ENCODE assay signal across 1 cellular context in genomic region chr1:50959303-50959912, GRCh38.
TF ChIP-seq lines count a peak whose summit lies in the region.

No MANE protein-coding gene starts in this region.

TF ChIP-seq in K562, 482 proteins besides CTCF, POLR2A, EP300 and RAD21 (continued from another document and continues in another):
- TF ChIP-seq USF2 (CRISPR knock-in tag; IDR thresholded peaks at IDR 0.05) (no peak), ARID1B (IDR thresholded peaks at IDR 0.05) (peak; percentile 59), BCL6 (CRISPR knock-in tag; IDR thresholded peaks at IDR 0.05) (no peak), CSDE1 (IDR thresholded peaks at IDR 0.05) (peak; percentile 33 to 84; a peak in 2 of 4 replicates), TCFL5 (CRISPR knock-in tag; conservative IDR thresholded peaks at IDR 0.05) (no peak), SRSF3 (IDR thresholded peaks at IDR 0.05; ENCODE audit: insufficient read depth, low read length) (no peak), THRB (CRISPR knock-in tag; conservative IDR thresholded peaks at IDR 0.05) (no peak), U2AF1 (optimal IDR thresholded peaks at IDR 0.05; ENCODE audit: low read depth, low read length) (no peak), MLLT1 (IDR thresholded peaks at IDR 0.05) (peak; percentile 86 to 94), ELF2 (CRISPR knock-in tag; IDR thresholded peaks at IDR 0.05) (no peak), ARNT (IDR thresholded peaks at IDR 0.05) (peak; percentile 69 to 80; a peak in 1 of 4 replicates), NCOA4 (IDR thresholded peaks at IDR 0.05; ENCODE audit: partially characterized antibody) (peak; percentile 83), HDAC2 (IDR thresholded peaks at IDR 0.05) (peak; percentile 56), ERF (CRISPR knock-in tag; IDR thresholded peaks at IDR 0.05) (0 out of 2 replicates have a peak, but pooled peaks have one; percentile 4), CBX1 (IDR thresholded peaks at IDR 0.05; ENCODE audit: low read depth) (no peak), PHB2 (IDR thresholded peaks at IDR 0.05; ENCODE audit: low read depth) (peak; percentile 76), GTF2A2 (tag; IDR thresholded peaks at IDR 0.05) (no peak), BRCA1 (IDR thresholded peaks at IDR 0.05) (no peak), BRCA1 (CRISPR knock-in tag; IDR thresholded peaks at IDR 0.05) (no peak), KHSRP (IDR thresholded peaks at IDR 0.05) (peak; percentile 24; the same call in 1 of the 2 replicates), BCOR (IDR thresholded peaks at IDR 0.05) (peak; percentile 72), NCOA2 (IDR thresholded peaks at IDR 0.05; ENCODE audit: partially characterized antibody in 2 of 2) (peak in 1 of 2 experiments; percentile 30), ZSCAN32 (CRISPR knock-in tag; IDR thresholded peaks at IDR 0.05) (no peak), ID3 (CRISPR knock-in tag; IDR thresholded peaks at IDR 0.05) (0 out of 2 replicates have a peak, but pooled peaks have one; percentile 23), ID3 (tag; IDR thresholded peaks at IDR 0.05) (no peak), ETV1 (tag; conservative IDR thresholded peaks at IDR 0.05; ENCODE audit: low read depth) (peak; percentile 22; the same call in 1 of the 2 replicates), ZNF197 (CRISPR knock-in tag; IDR thresholded peaks at IDR 0.05; ENCODE audit: low read depth) (no peak), PBX2 (CRISPR knock-in tag; IDR thresholded peaks at IDR 0.05; ENCODE audit: low read depth) (no peak), PBX2 (tag; conservative IDR thresholded peaks at IDR 0.05; ENCODE audit: low read depth) (0 out of 2 replicates have a peak, but pooled peaks have one; percentile 7), NCOA1 (IDR thresholded peaks at IDR 0.05; ENCODE audit: low read depth) (peak; percentile 40; the same call in 1 of the 2 replicates), EGR1 (conservative IDR thresholded peaks at IDR 0.05) (no peak), NONO (IDR thresholded peaks at IDR 0.05; ENCODE audit: low read depth in 2 of 2, low read length in 1 of 2) (no peak), RBM15 (IDR thresholded peaks at IDR 0.05; ENCODE audit: insufficient read depth, low read length) (no peak), ZNF79 (CRISPR knock-in tag; IDR thresholded peaks at IDR 0.05; ENCODE audit: low read depth) (no peak), ZNF780A (CRISPR knock-in tag; IDR thresholded peaks at IDR 0.05) (no peak), IFI16 (CRISPR knock-in tag; IDR thresholded peaks at IDR 0.05) (no peak)
- TF ChIP-seq, protein P1, sequence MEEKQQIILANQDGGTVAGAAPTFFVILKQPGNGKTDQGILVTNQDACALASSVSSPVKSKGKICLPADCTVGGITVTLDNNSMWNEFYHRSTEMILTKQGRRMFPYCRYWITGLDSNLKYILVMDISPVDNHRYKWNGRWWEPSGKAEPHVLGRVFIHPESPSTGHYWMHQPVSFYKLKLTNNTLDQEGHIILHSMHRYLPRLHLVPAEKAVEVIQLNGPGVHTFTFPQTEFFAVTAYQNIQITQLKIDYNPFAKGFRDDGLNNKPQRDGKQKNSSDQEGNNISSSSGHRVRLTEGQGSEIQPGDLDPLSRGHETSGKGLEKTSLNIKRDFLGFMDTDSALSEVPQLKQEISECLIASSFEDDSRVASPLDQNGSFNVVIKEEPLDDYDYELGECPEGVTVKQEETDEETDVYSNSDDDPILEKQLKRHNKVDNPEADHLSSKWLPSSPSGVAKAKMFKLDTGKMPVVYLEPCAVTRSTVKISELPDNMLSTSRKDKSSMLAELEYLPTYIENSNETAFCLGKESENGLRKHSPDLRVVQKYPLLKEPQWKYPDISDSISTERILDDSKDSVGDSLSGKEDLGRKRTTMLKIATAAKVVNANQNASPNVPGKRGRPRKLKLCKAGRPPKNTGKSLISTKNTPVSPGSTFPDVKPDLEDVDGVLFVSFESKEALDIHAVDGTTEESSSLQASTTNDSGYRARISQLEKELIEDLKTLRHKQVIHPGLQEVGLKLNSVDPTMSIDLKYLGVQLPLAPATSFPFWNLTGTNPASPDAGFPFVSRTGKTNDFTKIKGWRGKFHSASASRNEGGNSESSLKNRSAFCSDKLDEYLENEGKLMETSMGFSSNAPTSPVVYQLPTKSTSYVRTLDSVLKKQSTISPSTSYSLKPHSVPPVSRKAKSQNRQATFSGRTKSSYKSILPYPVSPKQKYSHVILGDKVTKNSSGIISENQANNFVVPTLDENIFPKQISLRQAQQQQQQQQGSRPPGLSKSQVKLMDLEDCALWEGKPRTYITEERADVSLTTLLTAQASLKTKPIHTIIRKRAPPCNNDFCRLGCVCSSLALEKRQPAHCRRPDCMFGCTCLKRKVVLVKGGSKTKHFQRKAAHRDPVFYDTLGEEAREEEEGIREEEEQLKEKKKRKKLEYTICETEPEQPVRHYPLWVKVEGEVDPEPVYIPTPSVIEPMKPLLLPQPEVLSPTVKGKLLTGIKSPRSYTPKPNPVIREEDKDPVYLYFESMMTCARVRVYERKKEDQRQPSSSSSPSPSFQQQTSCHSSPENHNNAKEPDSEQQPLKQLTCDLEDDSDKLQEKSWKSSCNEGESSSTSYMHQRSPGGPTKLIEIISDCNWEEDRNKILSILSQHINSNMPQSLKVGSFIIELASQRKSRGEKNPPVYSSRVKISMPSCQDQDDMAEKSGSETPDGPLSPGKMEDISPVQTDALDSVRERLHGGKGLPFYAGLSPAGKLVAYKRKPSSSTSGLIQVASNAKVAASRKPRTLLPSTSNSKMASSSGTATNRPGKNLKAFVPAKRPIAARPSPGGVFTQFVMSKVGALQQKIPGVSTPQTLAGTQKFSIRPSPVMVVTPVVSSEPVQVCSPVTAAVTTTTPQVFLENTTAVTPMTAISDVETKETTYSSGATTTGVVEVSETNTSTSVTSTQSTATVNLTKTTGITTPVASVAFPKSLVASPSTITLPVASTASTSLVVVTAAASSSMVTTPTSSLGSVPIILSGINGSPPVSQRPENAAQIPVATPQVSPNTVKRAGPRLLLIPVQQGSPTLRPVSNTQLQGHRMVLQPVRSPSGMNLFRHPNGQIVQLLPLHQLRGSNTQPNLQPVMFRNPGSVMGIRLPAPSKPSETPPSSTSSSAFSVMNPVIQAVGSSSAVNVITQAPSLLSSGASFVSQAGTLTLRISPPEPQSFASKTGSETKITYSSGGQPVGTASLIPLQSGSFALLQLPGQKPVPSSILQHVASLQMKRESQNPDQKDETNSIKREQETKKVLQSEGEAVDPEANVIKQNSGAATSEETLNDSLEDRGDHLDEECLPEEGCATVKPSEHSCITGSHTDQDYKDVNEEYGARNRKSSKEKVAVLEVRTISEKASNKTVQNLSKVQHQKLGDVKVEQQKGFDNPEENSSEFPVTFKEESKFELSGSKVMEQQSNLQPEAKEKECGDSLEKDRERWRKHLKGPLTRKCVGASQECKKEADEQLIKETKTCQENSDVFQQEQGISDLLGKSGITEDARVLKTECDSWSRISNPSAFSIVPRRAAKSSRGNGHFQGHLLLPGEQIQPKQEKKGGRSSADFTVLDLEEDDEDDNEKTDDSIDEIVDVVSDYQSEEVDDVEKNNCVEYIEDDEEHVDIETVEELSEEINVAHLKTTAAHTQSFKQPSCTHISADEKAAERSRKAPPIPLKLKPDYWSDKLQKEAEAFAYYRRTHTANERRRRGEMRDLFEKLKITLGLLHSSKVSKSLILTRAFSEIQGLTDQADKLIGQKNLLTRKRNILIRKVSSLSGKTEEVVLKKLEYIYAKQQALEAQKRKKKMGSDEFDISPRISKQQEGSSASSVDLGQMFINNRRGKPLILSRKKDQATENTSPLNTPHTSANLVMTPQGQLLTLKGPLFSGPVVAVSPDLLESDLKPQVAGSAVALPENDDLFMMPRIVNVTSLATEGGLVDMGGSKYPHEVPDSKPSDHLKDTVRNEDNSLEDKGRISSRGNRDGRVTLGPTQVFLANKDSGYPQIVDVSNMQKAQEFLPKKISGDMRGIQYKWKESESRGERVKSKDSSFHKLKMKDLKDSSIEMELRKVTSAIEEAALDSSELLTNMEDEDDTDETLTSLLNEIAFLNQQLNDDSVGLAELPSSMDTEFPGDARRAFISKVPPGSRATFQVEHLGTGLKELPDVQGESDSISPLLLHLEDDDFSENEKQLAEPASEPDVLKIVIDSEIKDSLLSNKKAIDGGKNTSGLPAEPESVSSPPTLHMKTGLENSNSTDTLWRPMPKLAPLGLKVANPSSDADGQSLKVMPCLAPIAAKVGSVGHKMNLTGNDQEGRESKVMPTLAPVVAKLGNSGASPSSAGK (IDR thresholded peaks at IDR 0.05), result no peak
- TF ChIP-seq, protein P2, sequence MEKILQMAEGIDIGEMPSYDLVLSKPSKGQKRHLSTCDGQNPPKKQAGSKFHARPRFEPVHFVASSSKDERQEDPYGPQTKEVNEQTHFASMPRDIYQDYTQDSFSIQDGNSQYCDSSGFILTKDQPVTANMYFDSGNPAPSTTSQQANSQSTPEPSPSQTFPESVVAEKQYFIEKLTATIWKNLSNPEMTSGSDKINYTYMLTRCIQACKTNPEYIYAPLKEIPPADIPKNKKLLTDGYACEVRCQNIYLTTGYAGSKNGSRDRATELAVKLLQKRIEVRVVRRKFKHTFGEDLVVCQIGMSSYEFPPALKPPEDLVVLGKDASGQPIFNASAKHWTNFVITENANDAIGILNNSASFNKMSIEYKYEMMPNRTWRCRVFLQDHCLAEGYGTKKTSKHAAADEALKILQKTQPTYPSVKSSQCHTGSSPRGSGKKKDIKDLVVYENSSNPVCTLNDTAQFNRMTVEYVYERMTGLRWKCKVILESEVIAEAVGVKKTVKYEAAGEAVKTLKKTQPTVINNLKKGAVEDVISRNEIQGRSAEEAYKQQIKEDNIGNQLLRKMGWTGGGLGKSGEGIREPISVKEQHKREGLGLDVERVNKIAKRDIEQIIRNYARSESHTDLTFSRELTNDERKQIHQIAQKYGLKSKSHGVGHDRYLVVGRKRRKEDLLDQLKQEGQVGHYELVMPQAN (IDR thresholded peaks at IDR 0.05; ENCODE audit: borderline replicate concordance), result peak; percentile 96
- TF ChIP-seq, protein P3, sequence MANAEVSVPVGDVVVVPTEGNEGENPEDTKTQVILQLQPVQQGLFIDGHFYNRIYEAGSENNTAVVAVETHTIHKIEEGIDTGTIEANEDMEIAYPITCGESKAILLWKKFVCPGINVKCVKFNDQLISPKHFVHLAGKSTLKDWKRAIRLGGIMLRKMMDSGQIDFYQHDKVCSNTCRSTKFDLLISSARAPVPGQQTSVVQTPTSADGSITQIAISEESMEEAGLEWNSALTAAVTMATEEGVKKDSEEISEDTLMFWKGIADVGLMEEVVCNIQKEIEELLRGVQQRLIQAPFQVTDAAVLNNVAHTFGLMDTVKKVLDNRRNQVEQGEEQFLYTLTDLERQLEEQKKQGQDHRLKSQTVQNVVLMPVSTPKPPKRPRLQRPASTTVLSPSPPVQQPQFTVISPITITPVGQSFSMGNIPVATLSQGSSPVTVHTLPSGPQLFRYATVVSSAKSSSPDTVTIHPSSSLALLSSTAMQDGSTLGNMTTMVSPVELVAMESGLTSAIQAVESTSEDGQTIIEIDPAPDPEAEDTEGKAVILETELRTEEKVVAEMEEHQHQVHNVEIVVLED (CRISPR knock-in tag; IDR thresholded peaks at IDR 0.05), result no peak
